ENCODE assay signal across 8 cellular contexts in the genomic region with DNA sequence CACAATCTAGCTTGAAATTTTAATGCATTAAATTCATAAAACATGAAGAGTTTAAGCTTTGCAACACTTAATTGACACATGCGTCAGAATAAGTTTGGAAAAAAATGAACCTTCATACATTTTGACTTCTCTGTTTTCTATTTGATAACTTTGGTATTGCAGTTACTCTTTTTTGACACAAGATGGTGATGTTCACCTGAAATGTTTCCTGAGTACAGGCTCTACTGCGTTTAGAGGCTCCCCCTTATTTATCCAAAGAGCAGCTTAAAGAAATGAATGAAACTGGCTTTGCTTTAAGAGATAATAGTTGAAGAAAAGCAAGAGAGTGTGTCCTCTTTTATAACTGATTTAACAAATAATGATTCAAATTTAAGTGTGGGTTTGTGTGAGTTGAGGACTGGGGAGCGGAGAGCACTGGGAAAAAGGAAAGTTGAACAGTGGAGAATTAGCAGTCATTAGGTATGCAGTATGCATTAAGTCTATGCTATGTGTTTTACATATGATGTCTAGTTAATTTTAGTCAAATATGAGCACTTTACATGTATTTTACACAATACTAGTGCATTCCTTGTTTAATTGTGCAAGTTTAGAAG.
DNase-seq lines count a peak whose midpoint lies in the region; ATAC-seq and TF ChIP-seq lines count a peak whose summit lies in the region.

No MANE protein-coding gene starts in this region.

- no peaks in the 10 kb centered on the region for H3K9me3 Mint-ChIP-seq in naive thymus-derived CD4-positive, alpha-beta T cell

- DNase-seq in Ammon's horn (ENCODE audit: low spot score) = peak; percentile 23
- DNase-seq in epithelial cell of esophagus (ENCODE audit: low read depth) = peak; percentile 51
- peak in 3 of 9 donors; percentile 5 to 13 (median 8) for DNase-seq in naive thymus-derived CD4-positive, alpha-beta T cell
- no peak for DNase-seq in SHP77 treated with DMSO at 0.1 percent for 48 hours (lab: John Stamatoyannopoulos, UW)

- no peaks in the 10 kb centered on the region for H4K20me1 ChIP-seq in OCI-LY3 (ENCODE audit: insufficient read depth, low read length)

- H3K27me3 Mint-ChIP-seq in naive thymus-derived CD4-positive, alpha-beta T cell = no peaks in the 10 kb centered on the region

- H3K36me3 Mint-ChIP-seq in naive thymus-derived CD4-positive, alpha-beta T cell = peaks cover 0 to 40% (median 8%) of the 10 kb centered on the region in 5 donors

- peak; percentile 86 for ATAC-seq in GM18502 (IDR thresholded peaks at IDR 0.05; ENCODE audit: poor library complexity, unreplicated experiment)
- ATAC-seq in HG02981 (IDR thresholded peaks at IDR 0.05; ENCODE audit: unreplicated experiment) = peak; percentile 72
- peak; percentile 64 for ATAC-seq in naive thymus-derived CD4-positive, alpha-beta T cell
- ATAC-seq in GM18511 (IDR thresholded peaks at IDR 0.05; ENCODE audit: unreplicated experiment) = no peak

- no peaks in the 10 kb centered on the region for H3K9me3 ChIP-seq in OCI-LY3 (ENCODE audit: insufficient read depth, low read length)
- no peaks in the 10 kb centered on the region for H3K9me3 ChIP-seq in naive thymus-derived CD4-positive, alpha-beta T cell (ENCODE audit: control insufficient read depth in 2 of 3, low read length in 3 of 3)

- H3K79me2 ChIP-seq in OCI-LY3 (ENCODE audit: low read length) = no peaks in the 10 kb centered on the region

- H2AFZ ChIP-seq in OCI-LY3 (ENCODE audit: low read depth, low read length) = no peak overlapping the region

- no peak overlapping the region for H3K4me3 Mint-ChIP-seq in naive thymus-derived CD4-positive, alpha-beta T cell

- CTCF ChIA-PET in naive thymus-derived CD4-positive, alpha-beta T cell (lab: Charles Lee) = interaction anchor here (0.6 kb wide), 1 partner anchor 1314 kb away, joined by 3 read pairs; no protein-coding TSS in a partner anchor

- no peak overlapping the region for H3K9ac ChIP-seq in OCI-LY3 (ENCODE audit: low read length)

- no peak overlapping the region for H3K27ac ChIP-seq in OCI-LY3 (ENCODE audit: low read length)
- no peak overlapping the region for H3K27ac ChIP-seq in naive thymus-derived CD4-positive, alpha-beta T cell (ENCODE audit: low read depth, low read length)

- H3K4me1 Mint-ChIP-seq in naive thymus-derived CD4-positive, alpha-beta T cell = no peaks in the 10 kb centered on the region

- peak; percentile 81 for TF ChIP-seq CTCF in OCI-LY3 (IDR thresholded peaks at IDR 0.05; ENCODE audit: low read depth, low read length)
- TF ChIP-seq CTCF in epithelial cell of esophagus (IDR thresholded peaks at IDR 0.05; ENCODE audit: insufficient read depth, low read depth, low read length, missing control alignments) = peak; percentile 58

- H3K27ac Mint-ChIP-seq in naive thymus-derived CD4-positive, alpha-beta T cell = peak overlapping the region in 1 of 9 donors; percentile 12

- H3K4me3 ChIP-seq in OCI-LY3 (ENCODE audit: low read length) = no peak overlapping the region
- H3K4me3 ChIP-seq in epithelial cell of esophagus (ENCODE audit: low read length) = no peak overlapping the region
- H3K4me3 ChIP-seq in naive thymus-derived CD4-positive, alpha-beta T cell (ENCODE audit: low read length) = no peak overlapping the region

- intact Hi-C loops in naive thymus-derived CD4-positive, alpha-beta T cell (cut with micrococcal nuclease) = loop anchor here (1.0 to 10.0 kb wide), 7 partner anchors 288 to 1219 kb away; no protein-coding TSS in a partner anchor

- no peak overlapping the region for H3K4me2 ChIP-seq in OCI-LY3 (ENCODE audit: low read length)

- no peaks in the 10 kb centered on the region for H3K27me3 ChIP-seq in OCI-LY3 (ENCODE audit: low read depth, low read length)
- H3K27me3 ChIP-seq in naive thymus-derived CD4-positive, alpha-beta T cell (ENCODE audit: control insufficient read depth in 2 of 2, insufficient read depth in 2 of 2, low read length in 2 of 2) = no peaks in the 10 kb centered on the region

- no peaks in the 10 kb centered on the region for H3K36me3 ChIP-seq in OCI-LY3 (replicated peaks; ENCODE audit: low read depth, low read length)
- H3K36me3 ChIP-seq in naive thymus-derived CD4-positive, alpha-beta T cell (ENCODE audit: control insufficient read depth in 2 of 3, insufficient read depth in 3 of 3, low read length in 3 of 3) = no peaks in the 10 kb centered on the region

- no peaks in the 10 kb centered on the region for H3K4me1 ChIP-seq in OCI-LY3 (ENCODE audit: low read length)
- no peaks in the 10 kb centered on the region for H3K4me1 ChIP-seq in naive thymus-derived CD4-positive, alpha-beta T cell (ENCODE audit: control insufficient read depth in 2 of 2, insufficient read depth in 2 of 2, low read length in 2 of 2)

- POLR2A ChIA-PET in naive thymus-derived CD4-positive, alpha-beta T cell (lab: Charles Lee) = no interaction called here
